In the genomic region with DNA sequence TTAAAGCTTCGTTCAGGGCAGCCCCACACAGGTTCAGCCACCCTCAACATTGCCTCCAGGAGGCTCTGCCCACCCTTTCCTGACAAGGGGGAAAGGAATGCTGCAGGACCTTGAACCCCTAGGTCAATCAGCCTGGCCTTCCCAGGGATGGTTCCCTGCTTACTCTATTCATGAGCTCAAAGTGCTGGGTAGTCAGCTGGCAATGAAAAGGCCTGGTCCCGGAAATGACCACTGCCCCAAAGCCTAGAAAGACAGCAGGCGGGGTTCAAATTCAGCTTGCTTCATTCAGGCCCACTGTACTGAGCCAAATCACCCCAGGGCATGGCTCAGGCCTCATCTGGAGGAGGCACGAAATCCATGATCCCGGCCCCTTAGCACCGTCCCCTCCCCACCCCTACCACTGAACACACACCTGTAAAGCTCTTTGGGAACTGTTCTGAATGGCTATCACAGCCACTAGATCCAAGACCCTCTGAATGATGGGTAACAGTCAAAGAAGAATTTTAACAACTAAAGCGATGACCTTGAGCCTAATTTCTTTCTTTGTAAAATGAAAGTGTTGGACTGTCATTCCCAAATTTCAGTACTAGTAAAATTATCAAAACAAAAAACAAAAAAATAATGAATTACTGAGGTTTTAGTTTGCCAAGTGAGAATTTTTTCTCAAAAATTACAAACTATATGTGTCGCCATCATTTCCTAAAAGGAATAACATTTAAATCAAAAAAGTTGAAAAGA, we compare ENCODE assay signal across 1 cellular context.
TF ChIP-seq lines count a peak whose summit lies in the region.

No MANE protein-coding gene starts in this region.

TF ChIP-seq in HepG2, 621 proteins besides CTCF, POLR2A, EP300 and RAD21 (continued from another document and continues in another):
- TF ChIP-seq, protein P1, sequence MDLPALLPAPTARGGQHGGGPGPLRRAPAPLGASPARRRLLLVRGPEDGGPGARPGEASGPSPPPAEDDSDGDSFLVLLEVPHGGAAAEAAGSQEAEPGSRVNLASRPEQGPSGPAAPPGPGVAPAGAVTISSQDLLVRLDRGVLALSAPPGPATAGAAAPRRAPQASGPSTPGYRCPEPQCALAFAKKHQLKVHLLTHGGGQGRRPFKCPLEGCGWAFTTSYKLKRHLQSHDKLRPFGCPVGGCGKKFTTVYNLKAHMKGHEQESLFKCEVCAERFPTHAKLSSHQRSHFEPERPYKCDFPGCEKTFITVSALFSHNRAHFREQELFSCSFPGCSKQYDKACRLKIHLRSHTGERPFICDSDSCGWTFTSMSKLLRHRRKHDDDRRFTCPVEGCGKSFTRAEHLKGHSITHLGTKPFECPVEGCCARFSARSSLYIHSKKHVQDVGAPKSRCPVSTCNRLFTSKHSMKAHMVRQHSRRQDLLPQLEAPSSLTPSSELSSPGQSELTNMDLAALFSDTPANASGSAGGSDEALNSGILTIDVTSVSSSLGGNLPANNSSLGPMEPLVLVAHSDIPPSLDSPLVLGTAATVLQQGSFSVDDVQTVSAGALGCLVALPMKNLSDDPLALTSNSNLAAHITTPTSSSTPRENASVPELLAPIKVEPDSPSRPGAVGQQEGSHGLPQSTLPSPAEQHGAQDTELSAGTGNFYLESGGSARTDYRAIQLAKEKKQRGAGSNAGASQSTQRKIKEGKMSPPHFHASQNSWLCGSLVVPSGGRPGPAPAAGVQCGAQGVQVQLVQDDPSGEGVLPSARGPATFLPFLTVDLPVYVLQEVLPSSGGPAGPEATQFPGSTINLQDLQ (CRISPR knock-in tag; IDR thresholded peaks at IDR 0.05), result no peak
- TF ChIP-seq, protein P2, sequence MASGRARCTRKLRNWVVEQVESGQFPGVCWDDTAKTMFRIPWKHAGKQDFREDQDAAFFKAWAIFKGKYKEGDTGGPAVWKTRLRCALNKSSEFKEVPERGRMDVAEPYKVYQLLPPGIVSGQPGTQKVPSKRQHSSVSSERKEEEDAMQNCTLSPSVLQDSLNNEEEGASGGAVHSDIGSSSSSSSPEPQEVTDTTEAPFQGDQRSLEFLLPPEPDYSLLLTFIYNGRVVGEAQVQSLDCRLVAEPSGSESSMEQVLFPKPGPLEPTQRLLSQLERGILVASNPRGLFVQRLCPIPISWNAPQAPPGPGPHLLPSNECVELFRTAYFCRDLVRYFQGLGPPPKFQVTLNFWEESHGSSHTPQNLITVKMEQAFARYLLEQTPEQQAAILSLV (CRISPR knock-in tag; IDR thresholded peaks at IDR 0.05; ENCODE audit: borderline replicate concordance), result 0 out of 2 replicates have a peak, but pooled peaks have one; percentile 50
- TF ChIP-seq ZNF558 (CRISPR knock-in tag; IDR thresholded peaks at IDR 0.05; ENCODE audit: borderline replicate concordance), result no peak
- no peak for TF ChIP-seq ZKSCAN1 (IDR thresholded peaks at IDR 0.05; ENCODE audit: low read length)
- TF ChIP-seq, protein P3, sequence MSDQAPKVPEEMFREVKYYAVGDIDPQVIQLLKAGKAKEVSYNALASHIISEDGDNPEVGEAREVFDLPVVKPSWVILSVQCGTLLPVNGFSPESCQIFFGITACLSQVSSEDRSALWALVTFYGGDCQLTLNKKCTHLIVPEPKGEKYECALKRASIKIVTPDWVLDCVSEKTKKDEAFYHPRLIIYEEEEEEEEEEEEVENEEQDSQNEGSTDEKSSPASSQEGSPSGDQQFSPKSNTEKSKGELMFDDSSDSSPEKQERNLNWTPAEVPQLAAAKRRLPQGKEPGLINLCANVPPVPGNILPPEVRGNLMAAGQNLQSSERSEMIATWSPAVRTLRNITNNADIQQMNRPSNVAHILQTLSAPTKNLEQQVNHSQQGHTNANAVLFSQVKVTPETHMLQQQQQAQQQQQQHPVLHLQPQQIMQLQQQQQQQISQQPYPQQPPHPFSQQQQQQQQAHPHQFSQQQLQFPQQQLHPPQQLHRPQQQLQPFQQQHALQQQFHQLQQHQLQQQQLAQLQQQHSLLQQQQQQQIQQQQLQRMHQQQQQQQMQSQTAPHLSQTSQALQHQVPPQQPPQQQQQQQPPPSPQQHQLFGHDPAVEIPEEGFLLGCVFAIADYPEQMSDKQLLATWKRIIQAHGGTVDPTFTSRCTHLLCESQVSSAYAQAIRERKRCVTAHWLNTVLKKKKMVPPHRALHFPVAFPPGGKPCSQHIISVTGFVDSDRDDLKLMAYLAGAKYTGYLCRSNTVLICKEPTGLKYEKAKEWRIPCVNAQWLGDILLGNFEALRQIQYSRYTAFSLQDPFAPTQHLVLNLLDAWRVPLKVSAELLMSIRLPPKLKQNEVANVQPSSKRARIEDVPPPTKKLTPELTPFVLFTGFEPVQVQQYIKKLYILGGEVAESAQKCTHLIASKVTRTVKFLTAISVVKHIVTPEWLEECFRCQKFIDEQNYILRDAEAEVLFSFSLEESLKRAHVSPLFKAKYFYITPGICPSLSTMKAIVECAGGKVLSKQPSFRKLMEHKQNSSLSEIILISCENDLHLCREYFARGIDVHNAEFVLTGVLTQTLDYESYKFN (CRISPR knock-in tag; conservative IDR thresholded peaks at IDR 0.05), result peak; percentile 93
- no peak for TF ChIP-seq CCAR2 (optimal IDR thresholded peaks at IDR 0.05; ENCODE audit: low read depth, low read length)
- no peak for TF ChIP-seq ZNF34 (CRISPR knock-in tag; IDR thresholded peaks at IDR 0.05; ENCODE audit: borderline replicate concordance)
- TF ChIP-seq, protein P4, sequence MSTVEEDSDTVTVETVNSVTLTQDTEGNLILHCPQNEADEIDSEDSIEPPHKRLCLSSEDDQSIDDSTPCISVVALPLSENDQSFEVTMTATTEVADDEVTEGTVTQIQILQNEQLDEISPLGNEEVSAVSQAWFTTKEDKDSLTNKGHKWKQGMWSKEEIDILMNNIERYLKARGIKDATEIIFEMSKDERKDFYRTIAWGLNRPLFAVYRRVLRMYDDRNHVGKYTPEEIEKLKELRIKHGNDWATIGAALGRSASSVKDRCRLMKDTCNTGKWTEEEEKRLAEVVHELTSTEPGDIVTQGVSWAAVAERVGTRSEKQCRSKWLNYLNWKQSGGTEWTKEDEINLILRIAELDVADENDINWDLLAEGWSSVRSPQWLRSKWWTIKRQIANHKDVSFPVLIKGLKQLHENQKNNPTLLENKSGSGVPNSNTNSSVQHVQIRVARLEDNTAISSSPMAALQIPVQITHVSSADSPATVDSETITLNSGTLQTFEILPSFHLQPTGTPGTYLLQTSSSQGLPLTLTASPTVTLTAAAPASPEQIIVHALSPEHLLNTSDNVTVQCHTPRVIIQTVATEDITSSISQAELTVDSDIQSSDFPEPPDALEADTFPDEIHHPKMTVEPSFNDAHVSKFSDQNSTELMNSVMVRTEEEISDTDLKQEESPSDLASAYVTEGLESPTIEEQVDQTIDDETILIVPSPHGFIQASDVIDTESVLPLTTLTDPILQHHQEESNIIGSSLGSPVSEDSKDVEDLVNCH (CRISPR knock-in tag; IDR thresholded peaks at IDR 0.05), result no peak
- TF ChIP-seq ZNF749 (CRISPR knock-in tag; IDR thresholded peaks at IDR 0.05; ENCODE audit: borderline replicate concordance), result no peak
- no peak for TF ChIP-seq ZNF235 (CRISPR knock-in tag; IDR thresholded peaks at IDR 0.05; ENCODE audit: borderline replicate concordance)
- no peak for TF ChIP-seq AGO1 (IDR thresholded peaks at IDR 0.05; ENCODE audit: low read depth, low read length, poor library complexity, severe bottlenecking)
- TF ChIP-seq U2AF1 (optimal IDR thresholded peaks at IDR 0.05; ENCODE audit: low read depth, low read length), result peak; percentile 61
- peak; percentile 84 for TF ChIP-seq TBX2 (CRISPR knock-in tag; IDR thresholded peaks at IDR 0.05; ENCODE audit: borderline replicate concordance)
- TF ChIP-seq SAFB2 (CRISPR knock-in tag; IDR thresholded peaks at IDR 0.05; ENCODE audit: borderline replicate concordance, low read depth), result no peak
- TF ChIP-seq, protein P5, sequence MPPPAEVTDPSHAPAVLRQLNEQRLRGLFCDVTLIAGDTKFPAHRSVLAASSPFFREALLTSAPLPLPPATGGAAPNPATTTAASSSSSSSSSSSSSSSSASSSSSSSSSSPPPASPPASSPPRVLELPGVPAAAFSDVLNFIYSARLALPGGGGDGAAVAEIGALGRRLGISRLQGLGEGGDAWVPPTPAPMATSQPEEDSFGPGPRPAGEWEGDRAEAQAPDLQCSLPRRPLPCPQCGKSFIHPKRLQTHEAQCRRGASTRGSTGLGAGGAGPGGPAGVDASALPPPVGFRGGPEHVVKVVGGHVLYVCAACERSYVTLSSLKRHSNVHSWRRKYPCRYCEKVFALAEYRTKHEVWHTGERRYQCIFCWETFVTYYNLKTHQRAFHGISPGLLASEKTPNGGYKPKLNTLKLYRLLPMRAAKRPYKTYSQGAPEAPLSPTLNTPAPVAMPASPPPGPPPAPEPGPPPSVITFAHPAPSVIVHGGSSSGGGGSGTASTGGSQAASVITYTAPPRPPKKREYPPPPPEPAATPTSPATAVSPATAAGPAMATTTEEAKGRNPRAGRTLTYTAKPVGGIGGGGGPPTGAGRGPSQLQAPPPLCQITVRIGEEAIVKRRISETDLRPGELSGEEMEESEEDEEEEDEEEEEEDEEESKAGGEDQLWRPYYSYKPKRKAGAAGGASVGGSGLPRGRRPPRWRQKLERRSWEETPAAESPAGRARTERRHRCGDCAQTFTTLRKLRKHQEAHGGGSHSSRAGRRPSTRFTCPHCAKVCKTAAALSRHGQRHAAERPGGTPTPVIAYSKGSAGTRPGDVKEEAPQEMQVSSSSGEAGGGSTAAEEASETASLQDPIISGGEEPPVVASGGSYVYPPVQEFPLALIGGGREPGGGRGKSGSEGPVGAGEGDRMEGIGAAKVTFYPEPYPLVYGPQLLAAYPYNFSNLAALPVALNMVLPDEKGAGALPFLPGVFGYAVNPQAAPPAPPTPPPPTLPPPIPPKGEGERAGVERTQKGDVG (CRISPR knock-in tag; IDR thresholded peaks at IDR 0.05; ENCODE audit: borderline replicate concordance), result no peak
- TF ChIP-seq, protein P6, sequence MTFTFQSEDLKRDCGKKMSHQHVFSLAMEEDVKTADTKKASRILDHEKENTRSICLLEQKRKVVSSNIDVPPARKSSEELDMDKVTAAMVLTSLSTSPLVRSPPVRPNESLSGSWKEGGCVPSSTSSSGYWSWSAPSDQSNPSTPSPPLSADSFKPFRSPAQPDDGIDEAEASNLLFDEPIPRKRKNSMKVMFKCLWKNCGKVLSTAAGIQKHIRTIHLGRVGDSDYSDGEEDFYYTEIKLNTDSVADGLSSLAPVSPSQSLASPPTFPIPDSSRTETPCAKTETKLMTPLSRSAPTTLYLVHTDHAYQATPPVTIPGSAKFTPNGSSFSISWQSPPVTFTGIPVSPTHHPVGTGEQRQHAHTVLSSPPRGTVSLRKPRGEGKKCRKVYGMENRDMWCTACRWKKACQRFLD (CRISPR knock-in tag; IDR thresholded peaks at IDR 0.05; ENCODE audit: borderline replicate concordance), result no peak
- no peak for TF ChIP-seq ZNF484 (CRISPR knock-in tag; IDR thresholded peaks at IDR 0.05; ENCODE audit: borderline replicate concordance, low read depth)
- TF ChIP-seq, protein P7, sequence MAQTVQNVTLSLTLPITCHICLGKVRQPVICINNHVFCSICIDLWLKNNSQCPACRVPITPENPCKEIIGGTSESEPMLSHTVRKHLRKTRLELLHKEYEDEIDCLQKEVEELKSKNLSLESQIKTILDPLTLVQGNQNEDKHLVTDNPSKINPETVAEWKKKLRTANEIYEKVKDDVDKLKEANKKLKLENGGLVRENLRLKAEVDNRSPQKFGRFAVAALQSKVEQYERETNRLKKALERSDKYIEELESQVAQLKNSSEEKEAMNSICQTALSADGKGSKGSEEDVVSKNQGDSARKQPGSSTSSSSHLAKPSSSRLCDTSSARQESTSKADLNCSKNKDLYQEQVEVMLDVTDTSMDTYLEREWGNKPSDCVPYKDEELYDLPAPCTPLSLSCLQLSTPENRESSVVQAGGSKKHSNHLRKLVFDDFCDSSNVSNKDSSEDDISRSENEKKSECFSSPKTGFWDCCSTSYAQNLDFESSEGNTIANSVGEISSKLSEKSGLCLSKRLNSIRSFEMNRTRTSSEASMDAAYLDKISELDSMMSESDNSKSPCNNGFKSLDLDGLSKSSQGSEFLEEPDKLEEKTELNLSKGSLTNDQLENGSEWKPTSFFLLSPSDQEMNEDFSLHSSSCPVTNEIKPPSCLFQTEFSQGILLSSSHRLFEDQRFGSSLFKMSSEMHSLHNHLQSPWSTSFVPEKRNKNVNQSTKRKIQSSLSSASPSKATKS (CRISPR knock-in tag; IDR thresholded peaks at IDR 0.05), result 0 out of 2 replicates have a peak, but pooled peaks have one; percentile 54
- TF ChIP-seq, protein P8, sequence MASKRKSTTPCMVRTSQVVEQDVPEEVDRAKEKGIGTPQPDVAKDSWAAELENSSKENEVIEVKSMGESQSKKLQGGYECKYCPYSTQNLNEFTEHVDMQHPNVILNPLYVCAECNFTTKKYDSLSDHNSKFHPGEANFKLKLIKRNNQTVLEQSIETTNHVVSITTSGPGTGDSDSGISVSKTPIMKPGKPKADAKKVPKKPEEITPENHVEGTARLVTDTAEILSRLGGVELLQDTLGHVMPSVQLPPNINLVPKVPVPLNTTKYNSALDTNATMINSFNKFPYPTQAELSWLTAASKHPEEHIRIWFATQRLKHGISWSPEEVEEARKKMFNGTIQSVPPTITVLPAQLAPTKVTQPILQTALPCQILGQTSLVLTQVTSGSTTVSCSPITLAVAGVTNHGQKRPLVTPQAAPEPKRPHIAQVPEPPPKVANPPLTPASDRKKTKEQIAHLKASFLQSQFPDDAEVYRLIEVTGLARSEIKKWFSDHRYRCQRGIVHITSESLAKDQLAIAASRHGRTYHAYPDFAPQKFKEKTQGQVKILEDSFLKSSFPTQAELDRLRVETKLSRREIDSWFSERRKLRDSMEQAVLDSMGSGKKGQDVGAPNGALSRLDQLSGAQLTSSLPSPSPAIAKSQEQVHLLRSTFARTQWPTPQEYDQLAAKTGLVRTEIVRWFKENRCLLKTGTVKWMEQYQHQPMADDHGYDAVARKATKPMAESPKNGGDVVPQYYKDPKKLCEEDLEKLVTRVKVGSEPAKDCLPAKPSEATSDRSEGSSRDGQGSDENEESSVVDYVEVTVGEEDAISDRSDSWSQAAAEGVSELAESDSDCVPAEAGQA (IDR thresholded peaks at IDR 0.05; ENCODE audit: low read depth), result no peak
- TF ChIP-seq, protein P8 (CRISPR knock-in tag; IDR thresholded peaks at IDR 0.05; ENCODE audit: borderline replicate concordance), result no peak
- TF ChIP-seq TBP (CRISPR knock-in tag; IDR thresholded peaks at IDR 0.05), result no peak
- TF ChIP-seq SSRP1 (CRISPR knock-in tag; IDR thresholded peaks at IDR 0.05), result no peak; the same call in 1 of the 2 replicates
- peak; percentile 66 for TF ChIP-seq TBL1XR1 (IDR thresholded peaks at IDR 0.05; ENCODE audit: borderline replicate concordance, low read length, partially characterized antibody)
- TF ChIP-seq ZNF557 (CRISPR knock-in tag; IDR thresholded peaks at IDR 0.05), result no peak
- TF ChIP-seq PCBP1 (IDR thresholded peaks at IDR 0.05; ENCODE audit: borderline replicate concordance, low read depth, low read length), result no peak
- peak; percentile 61 for TF ChIP-seq XRCC5 (optimal IDR thresholded peaks at IDR 0.05; ENCODE audit: low read length)
